In the genomic region with DNA sequence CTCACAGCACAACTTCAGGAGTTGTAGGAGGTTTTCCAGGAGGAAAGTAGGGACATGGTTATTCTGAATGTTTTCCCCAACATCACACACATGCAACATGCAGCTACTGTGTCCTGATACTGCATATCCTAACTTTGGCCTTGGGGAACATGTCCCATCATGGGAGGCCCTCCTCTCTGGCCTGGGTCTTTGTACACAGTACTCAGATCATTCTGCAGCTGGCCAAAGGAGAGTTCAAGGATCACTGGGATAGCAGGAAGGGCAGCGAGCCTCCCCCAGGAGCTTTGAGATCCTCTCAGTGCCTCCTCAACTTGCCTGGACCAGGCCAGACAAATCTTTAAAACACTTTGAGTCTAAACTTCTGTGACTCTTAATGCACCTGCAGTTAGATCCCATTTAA, we compare ENCODE assay signal across 23 cellular contexts. TPM values are rescaled to one million over a fixed set of nuclear protein-coding genes. Genes with fewer than 3 reads are reported as not detected.
"Had no signal": no experiment of that assay in that cellular context is flagged by ENCODE, and none has a peak within 500 bp of the region (broad histone marks: within the 10 kb centered on the region; RNA-seq: fewer than 3 reads in every experiment).

No MANE protein-coding gene starts in this region.

- H2AFZ ChIP-seq: parathyroid adenoma had no signal

- H3K9me3 ChIP-seq: heart left ventricle, right atrium auricular region, stomach, thyroid gland had no signal

- H3K27ac ChIP-seq: foreskin keratinocyte, heart left ventricle, parathyroid adenoma, right atrium auricular region, stomach, thyroid gland had no signal

- H3K9ac ChIP-seq: parathyroid adenoma had no signal

- H3K27ac Mint-ChIP-seq: endodermal cell; stimulated activated naive B cell treated with anti-CD40 and anti-IgM and Interleukin-4, amounts not matched to agents 10 μg/mL and 1 μg/mL and 100 μg/mL, for 72 hours; WTC11 had no signal

- H3K36me3 Mint-ChIP-seq: stimulated activated naive B cell treated with anti-CD40 and anti-IgM and Interleukin-4, amounts not matched to agents 10 μg/mL and 1 μg/mL and 100 μg/mL, for 72 hours; WTC11 had no signal

- H3K4me3 ChIP-seq: heart left ventricle, right atrium auricular region, stomach, thyroid gland had no signal

- ATAC-seq: esophagus mucosa, foreskin keratinocyte, heart left ventricle, WTC11 had no signal

- H3K4me1 ChIP-seq: parathyroid adenoma, thyroid gland had no signal

- H3K27me3 ChIP-seq: foreskin keratinocyte, heart left ventricle, right atrium auricular region, stomach, thyroid gland had no signal

- DNase-seq: activated CD4-positive, alpha-beta T cell treated with anti-CD3 and anti-CD28 coated beads for 1 hour; activated T-cell treated with anti-CD3 and anti-CD28 coated beads, Interleukin-2, amount 50 U/mL, for 1 hour; amygdala; caudate nucleus; cortex of kidney; endodermal cell; foreskin keratinocyte; heart left ventricle; hypothalamus; mesenchymal stem cell; occipital lobe; stimulated activated CD4-positive, alpha-beta T cell treated with anti-CD3 and anti-CD28 coated beads, Interleukin-15, amount 100 ng/mL, for 24 hours; stimulated activated CD4-positive, alpha-beta T cell treated with anti-CD3 and anti-CD28 coated beads, Interleukin-2, amount 100 ng/mL, for 24 hours; stimulated activated naive B cell treated with anti-CD40 and anti-IgM and Interleukin-4, amounts not matched to agents 10 μg/mL and 1 μg/mL and 100 μg/mL, for 72 hours; stomach; T-helper 2 cell; thyroid gland had no signal

- H3K36me3 ChIP-seq: heart left ventricle, right atrium auricular region, stomach, thyroid gland had no signal

- H3K4me3 Mint-ChIP-seq: endodermal cell; stimulated activated naive B cell treated with anti-CD40 and anti-IgM and Interleukin-4, amounts not matched to agents 10 μg/mL and 1 μg/mL and 100 μg/mL, for 72 hours; WTC11 had no signal

- H3K9me3 Mint-ChIP-seq: endodermal cell, WTC11 had no signal

RNA-seq across cellular contexts. Expression of gene CASS4, which starts 12.9 kb away (rescaled TPM):
- total RNA-seq: endodermal cell, foreskin keratinocyte, kidney epithelial cell, pulmonary artery endothelial cell had no signal
